In the genomic region with DNA sequence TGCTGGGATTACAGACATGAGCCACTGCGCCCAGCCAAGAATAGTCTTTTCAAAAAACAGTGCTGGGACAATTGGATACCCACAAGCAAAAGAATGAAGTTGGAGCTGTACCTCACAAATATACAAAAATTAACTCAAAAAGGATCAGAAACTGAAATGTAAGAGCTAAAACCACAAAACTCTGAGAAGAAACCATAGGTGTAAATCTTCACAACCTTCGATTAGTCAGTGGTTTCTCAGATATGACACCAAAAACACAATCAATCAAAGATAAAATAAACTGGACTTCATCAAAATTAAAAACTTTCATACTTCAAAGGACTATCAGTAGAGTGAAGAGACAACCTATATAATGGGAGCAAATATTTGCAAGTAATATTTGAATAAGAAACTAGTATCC, we compare ENCODE assay signal across 26 cellular contexts. TPM values are rescaled to one million over a fixed set of nuclear protein-coding genes. Genes with fewer than 3 reads are reported as not detected.
"Had no signal": no experiment of that assay in that cellular context is flagged by ENCODE, and none has a peak within 500 bp of the region (broad histone marks: within the 10 kb centered on the region; RNA-seq: fewer than 3 reads in every experiment).

No MANE protein-coding gene starts in this region.

- H3K9me3 ChIP-seq: esophagus squamous epithelium, psoas muscle, sigmoid colon, suprapubic skin, tibial artery, upper lobe of right lung had no signal

- H3K4me1 ChIP-seq: parathyroid adenoma, suprapubic skin, tibial artery had no signal

- DNase-seq: activated CD4-positive, CD25-positive, alpha-beta regulatory T cell treated with anti-CD3 and anti-CD28 coated beads, Interleukin-2, amount 50 U/mL, for 72 hours; activated effector memory CD4-positive, alpha-beta T cell treated with Interleukin-2 at 50 U/mL for 16 hours; activated naive CD4-positive, alpha-beta T cell treated with anti-CD3 and anti-CD28 coated beads, Interleukin-2, amount 10 ng/mL, durations not matched to agents 7 days and 5 days; activated T-cell treated with anti-CD3 and anti-CD28 coated beads, Interleukin-2, amount 50 U/mL, for 4 hours; esophagus squamous epithelium; foreskin melanocyte; left ventricle myocardium superior; naive B cell; nucleus accumbens; psoas muscle; SHP77 treated with DMSO at 0.1 percent for 48 hours; sigmoid colon; small intestine; stimulated activated CD4-positive, alpha-beta T cell treated with anti-CD3 and anti-CD28 coated beads, Interleukin-4, amount 100 ng/mL, for 24 hours; tibial artery; upper lobe of right lung had no signal

- H3K4me3 ChIP-seq: esophagus squamous epithelium, psoas muscle, sigmoid colon, suprapubic skin, tibial artery, upper lobe of right lung had no signal

- H3K27ac Mint-ChIP-seq: activated naive CD4-positive, alpha-beta T cell treated with anti-CD3 and anti-CD28 coated beads, Interleukin-2, amount 10 ng/mL, durations not matched to agents 7 days and 5 days; dendritic cell treated with granulocyte-macrophage colony-stimulating factor and Interleukin-4, amounts not matched to agents 40 ng/mL and 50 ng/mL, for 4 days; mesothelial cell of epicardium; stimulated activated memory B cell treated with anti-CD40 and anti-IgM and Interleukin-4, amounts not matched to agents 10 μg/mL and 1 μg/mL and 100 μg/mL, for 72 hours had no signal

- H3K4me3 Mint-ChIP-seq: activated naive CD4-positive, alpha-beta T cell treated with anti-CD3 and anti-CD28 coated beads, Interleukin-2, amount 10 ng/mL, durations not matched to agents 7 days and 5 days; activated T-cell treated with anti-CD3 and anti-CD28 coated beads, Interleukin-2, amount 50 U/mL, for 4 hours; central memory CD8-positive, alpha-beta T cell; dendritic cell treated with granulocyte-macrophage colony-stimulating factor and Interleukin-4, amounts not matched to agents 40 ng/mL and 50 ng/mL, for 4 days; mesothelial cell of epicardium; neural crest cell; stimulated activated memory B cell treated with anti-CD40 and anti-IgM and Interleukin-4, amounts not matched to agents 10 μg/mL and 1 μg/mL and 100 μg/mL, for 72 hours had no signal

- H3K79me2 ChIP-seq: parathyroid adenoma had no signal

- H3K27me3 ChIP-seq: esophagus squamous epithelium, sigmoid colon, suprapubic skin, tibial artery, upper lobe of right lung had no signal

- H3K4me1 Mint-ChIP-seq: mesothelial cell of epicardium; neural crest cell; stimulated activated memory B cell treated with anti-CD40 and anti-IgM and Interleukin-4, amounts not matched to agents 10 μg/mL and 1 μg/mL and 100 μg/mL, for 72 hours had no signal

- H3K27me3 Mint-ChIP-seq: activated naive CD4-positive, alpha-beta T cell treated with anti-CD3 and anti-CD28 coated beads, Interleukin-2, amount 10 ng/mL, durations not matched to agents 7 days and 5 days; central memory CD8-positive, alpha-beta T cell; dendritic cell treated with granulocyte-macrophage colony-stimulating factor and Interleukin-4, amounts not matched to agents 40 ng/mL and 50 ng/mL, for 4 days; naive B cell; stimulated activated memory B cell treated with anti-CD40 and anti-IgM and Interleukin-4, amounts not matched to agents 10 μg/mL and 1 μg/mL and 100 μg/mL, for 72 hours had no signal

- H3K27ac ChIP-seq: epithelial cell of prostate, esophagus squamous epithelium, parathyroid adenoma, psoas muscle, sigmoid colon, suprapubic skin, tibial artery, upper lobe of right lung had no signal

- H2AFZ ChIP-seq: parathyroid adenoma had no signal

- H3K9me3 Mint-ChIP-seq: activated naive CD4-positive, alpha-beta T cell treated with anti-CD3 and anti-CD28 coated beads, Interleukin-2, amount 10 ng/mL, durations not matched to agents 7 days and 5 days; activated T-cell treated with anti-CD3 and anti-CD28 coated beads, Interleukin-2, amount 50 U/mL, for 4 hours; central memory CD8-positive, alpha-beta T cell; dendritic cell treated with granulocyte-macrophage colony-stimulating factor and Interleukin-4, amounts not matched to agents 40 ng/mL and 50 ng/mL, for 4 days; naive B cell; stimulated activated memory B cell treated with anti-CD40 and anti-IgM and Interleukin-4, amounts not matched to agents 10 μg/mL and 1 μg/mL and 100 μg/mL, for 72 hours had no signal

- H3K9ac ChIP-seq: parathyroid adenoma had no signal

- ATAC-seq: activated T-cell treated with anti-CD3 and anti-CD28 coated beads, Interleukin-2, amount 50 U/mL, for 4 hours; left ventricle myocardium superior; psoas muscle; stimulated activated memory B cell treated with anti-CD40 and anti-IgM and Interleukin-4, amounts not matched to agents 10 μg/mL and 1 μg/mL and 100 μg/mL, for 72 hours; upper lobe of right lung had no signal

RNA-seq across cellular contexts. Expression of gene SLC25A47, which starts 35.3 kb away (rescaled TPM):
- total RNA-seq: activated T-cell treated with anti-CD3 and anti-CD28 coated beads, Interleukin-2, amount 50 U/mL, for 4 hours; bronchial epithelial cell; esophagus squamous epithelium; left ventricle myocardium superior; mesothelial cell of epicardium; neural crest cell; sigmoid colon; T-helper 1 cell treated with Interleukin-12 subunit alpha and Interleukin-12 subunit beta and Interleukin-4 antibody, amounts not matched to agents 30 ng/mL and 1 ng/mL, for 36 hours; upper lobe of right lung had no signal
